9 cellular contexts compared by ENCODE assay signal in the genomic region with DNA sequence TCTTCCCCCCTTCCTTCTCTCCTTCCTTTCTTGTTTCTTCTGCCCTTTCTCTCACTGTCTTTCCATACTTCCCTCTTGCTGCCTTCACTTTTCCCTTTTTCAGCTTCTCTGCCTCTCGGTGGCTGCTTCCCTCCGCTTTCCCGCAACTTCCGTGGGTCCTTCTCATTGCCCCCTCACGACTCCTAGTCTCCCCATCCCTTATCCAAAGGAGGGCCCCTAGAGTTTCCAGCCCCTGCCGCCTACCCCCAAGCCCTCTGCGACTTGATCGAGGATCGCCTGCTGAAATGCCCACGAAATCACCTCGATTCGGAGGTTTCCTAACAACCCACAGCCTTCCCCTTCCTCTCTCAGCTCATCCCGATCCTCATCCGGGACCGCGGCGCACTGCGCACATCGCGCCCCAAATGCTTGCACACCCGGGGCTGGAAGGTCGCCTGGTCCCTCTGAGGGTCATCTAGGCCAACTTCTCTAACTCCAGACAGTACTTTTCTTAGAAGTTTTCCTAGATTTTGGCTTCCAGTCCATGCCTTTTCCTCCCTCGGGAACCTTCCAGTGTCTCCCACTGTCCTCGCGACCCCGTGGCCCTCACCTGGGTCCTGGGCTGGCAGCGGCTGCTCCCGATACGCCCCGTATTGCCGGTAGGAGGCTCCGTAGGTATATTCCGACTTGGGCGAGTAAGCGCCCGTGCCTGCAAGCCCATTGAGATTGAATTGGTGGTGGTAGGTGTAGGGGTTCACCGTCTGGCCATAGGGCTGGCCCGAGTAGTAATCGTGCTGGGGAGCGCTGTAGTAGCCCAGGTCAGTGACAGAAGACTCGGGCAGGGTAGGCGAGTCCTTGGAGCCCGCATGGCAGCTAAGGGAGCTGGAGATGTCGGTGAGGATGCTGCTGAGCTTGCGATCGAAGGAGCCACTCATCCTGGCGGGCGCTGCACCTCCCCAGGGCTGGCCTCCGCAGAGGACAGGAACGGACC. TPM values are rescaled to one million over a fixed set of nuclear protein-coding genes. Genes with fewer than 3 reads are reported as not detected.
A peak's percentile ranks its signal among the peaks of the same experiment; 100 is the strongest.
DNase-seq lines count a peak whose midpoint lies in the region; FAIRE-seq and TF ChIP-seq lines count a peak whose summit lies in the region.
"Had no signal": no experiment of that assay in that cellular context is flagged by ENCODE, and none has a peak within 500 bp of the region (broad histone marks: within the 10 kb centered on the region; RNA-seq: fewer than 3 reads in every experiment).

No MANE protein-coding gene starts in this region.

- TF ChIP-seq CTCF in keratinocyte (optimal IDR thresholded peaks at IDR 0.05 in 1 of 3, IDR thresholded peaks at IDR 0.05 in 1 of 3, conservative IDR thresholded peaks at IDR 0.05 in 1 of 3; ENCODE audit: extremely low read depth in 1 of 3, insufficient read depth in 2 of 3, low read length in 3 of 3) (peak in 2 of 3 experiments; percentile 35 to 36), tibial nerve (IDR thresholded peaks at IDR 0.05) (no peak)

- FAIRE-seq in keratinocyte (lab: Jason Lieb, UNC), result no peak
- FAIRE-seq: islet of Langerhans had no signal

- no peak for DNase-seq in activated naive CD4-positive, alpha-beta T cell treated with Interleukin-2 at 50 U/mL for 16 hours
- DNase-seq in activated T-cell treated with anti-CD3 and anti-CD28 coated beads, Interleukin-2, amount 50 U/mL, for 48 hours, result peak; percentile 49 to 58
- DNase-seq in keratinocyte (ENCODE audit: low read depth, low spot score), result no peak
- no peak for DNase-seq in tibial nerve (ENCODE audit: low spot score in 2 of 2)
- no peak for DNase-seq in GF-D8 (lab: John Stamatoyannopoulos, UW)
- DNase-seq in activated CD4-positive, CD25-positive, alpha-beta regulatory T cell (lab: John Stamatoyannopoulos, UW), result no peak
- DNase-seq in NCI-H446 treated with DMSO at 0.1 percent for 48 hours (lab: John Stamatoyannopoulos, UW), result no peak

- WGBS in tibial nerve, 2 donors, result 5 to 8% methylated on average over 41 to 49 of the region's 50 CpGs

- H3K27me3 ChIP-seq in keratinocyte (ENCODE audit: control insufficient read depth, extremely low read depth, insufficient read depth, low read length) (peaks cover 30% of the 10 kb centered on the region), tibial nerve (peaks cover 0 to 96% of the 10 kb centered on the region in 2 donors)

- no peaks in the 10 kb centered on the region for H3K79me2 ChIP-seq in keratinocyte (ENCODE audit: control insufficient read depth, insufficient read depth, low read length)

- H2AFZ ChIP-seq in keratinocyte (ENCODE audit: control insufficient read depth, low read length), result peak overlapping the region; percentile 74

- H3K4me1 ChIP-seq in keratinocyte (ENCODE audit: control insufficient read depth, extremely low read depth, insufficient read depth, low read length) (peaks cover 37% of the 10 kb centered on the region), tibial nerve (peaks cover 0 to 47% (median 20%) of the 10 kb centered on the region in 4 donors)

- TF ChIP-seq POLR2A in tibial nerve (IDR thresholded peaks at IDR 0.05), result no peak

- H3K4me3 Mint-ChIP-seq in activated naive CD4-positive, alpha-beta T cell treated with anti-CD3 and anti-CD28 coated beads, Interleukin-2, amount 50 U/mL, for 24 hours, result peak overlapping the region; percentile 81

- no peak overlapping the region for H3K27ac ChIP-seq in keratinocyte (ENCODE audit: control insufficient read depth, insufficient read depth, low read length)
- no peak overlapping the region for H3K27ac ChIP-seq in tibial nerve

- no peaks in the 10 kb centered on the region for H3K9me1 ChIP-seq in keratinocyte (ENCODE audit: control insufficient read depth, extremely low read depth, insufficient read depth, low read length)

- TF ChIP-seq EP300 in tibial nerve (IDR thresholded peaks at IDR 0.05), result no peak

- no peak overlapping the region for H3K27ac Mint-ChIP-seq in activated naive CD4-positive, alpha-beta T cell treated with anti-CD3 and anti-CD28 coated beads, Interleukin-2, amount 50 U/mL, for 24 hours

- no peaks in the 10 kb centered on the region for H3K9me3 Mint-ChIP-seq in activated naive CD4-positive, alpha-beta T cell treated with anti-CD3 and anti-CD28 coated beads, Interleukin-2, amount 50 U/mL, for 24 hours

- peak overlapping the region; percentile 52 for H3K9ac ChIP-seq in keratinocyte (ENCODE audit: control insufficient read depth, extremely low read depth, insufficient read depth, low read length)

- H3K4me2 ChIP-seq in keratinocyte (ENCODE audit: control insufficient read depth, extremely low read depth, insufficient read depth, low read depth, low read length), result peak overlapping the region; percentile 92

- H3K4me3 ChIP-seq in keratinocyte (ENCODE audit: control insufficient read depth in 2 of 3, extremely low read depth in 1 of 3, insufficient read depth in 2 of 3, low read depth in 1 of 3, low read length in 3 of 3), result peak overlapping the region; percentile 48 to 71 (median 63)
- peak overlapping the region; percentile 18 to 48 (median 24) for H3K4me3 ChIP-seq in tibial nerve

- no peaks in the 10 kb centered on the region for H3K36me3 Mint-ChIP-seq in activated naive CD4-positive, alpha-beta T cell treated with anti-CD3 and anti-CD28 coated beads, Interleukin-2, amount 50 U/mL, for 24 hours

- dilution Hi-C loops in keratinocyte (cut with MboI; ENCODE audit: extremely low pct_ligation_motif_present, low sequenced_read_pairs), result loop anchor here (10.0 kb wide), 1 partner anchor 110 kb away; no protein-coding TSS in a partner anchor

- H3K9me3 ChIP-seq in keratinocyte (ENCODE audit: control insufficient read depth, low read depth, low read length), result no peaks in the 10 kb centered on the region
- H3K9me3 ChIP-seq in tibial nerve, result no peaks in the 10 kb centered on the region

- H3K36me3 ChIP-seq in keratinocyte (ENCODE audit: control insufficient read depth in 2 of 2, extremely low read depth in 1 of 2, insufficient read depth in 2 of 2, low read length in 2 of 2) (peaks cover 0 to 2% of the 10 kb centered on the region in 2 experiments), tibial nerve (no peaks in the 10 kb centered on the region)

- H4K20me1 ChIP-seq in keratinocyte (ENCODE audit: control insufficient read depth, extremely low read depth, insufficient read depth, low read length), result no peaks in the 10 kb centered on the region

- peaks cover 32% of the 10 kb centered on the region for H3K4me1 Mint-ChIP-seq in activated naive CD4-positive, alpha-beta T cell treated with anti-CD3 and anti-CD28 coated beads, Interleukin-2, amount 50 U/mL, for 24 hours

- peaks cover 54% of the 10 kb centered on the region for H3K27me3 Mint-ChIP-seq in activated naive CD4-positive, alpha-beta T cell treated with anti-CD3 and anti-CD28 coated beads, Interleukin-2, amount 50 U/mL, for 24 hours

RNA-seq across cellular contexts. Expression of a gene that starts 0.7 kb away (rescaled TPM):
- polyA plus RNA-seq in keratinocyte, result 0.62 to 0.81 TPM (median 0.72 TPM) in 3 replicates
- polyA plus RNA-seq in keratinocyte (2011; ENCODE audit: low read depth), result 8.7 TPM
- 0.97 and 1.3 TPM in 2 replicates for polyA plus RNA-seq in keratinocyte (2011; cell fraction: cytosol; rRNA removed)
- polyA plus RNA-seq in keratinocyte (2011; cell fraction: nucleus; rRNA removed), result 2.3 and 3.3 TPM in 2 replicates
- polyA plus RNA-seq in keratinocyte (2012; ENCODE audit: low replicate concordance), result 1.6 and 17.5 TPM in 2 replicates
- polyA minus RNA-seq in keratinocyte, result 0.64 to 1.8 TPM (median 1.0 TPM) in 3 replicates
- 2.1 TPM for polyA minus RNA-seq in keratinocyte (2011; cell fraction: cytosol; rRNA and poly(A)+ RNA removed)
- polyA minus RNA-seq in keratinocyte (2011; cell fraction: nucleus; rRNA and poly(A)+ RNA removed), result 1.1 and 1.3 TPM in 2 replicates
- under 1 TPM in 1 of 4 donors, not detected in 3; 0.30 TPM for total RNA-seq in tibial nerve

RNA-seq across cellular contexts. Expression of a gene that starts 25.4 kb away (rescaled TPM):
- 0.10 to 0.22 TPM (median 0.18 TPM) in 3 replicates for polyA plus RNA-seq in keratinocyte
- polyA plus RNA-seq in keratinocyte (2011; ENCODE audit: low read depth), result 0.42 TPM
- polyA plus RNA-seq in keratinocyte (2011; cell fraction: cytosol; rRNA removed), result 0.31 and 0.34 TPM in 2 replicates
- 0.32 and 0.77 TPM in 2 replicates for polyA plus RNA-seq in keratinocyte (2011; cell fraction: nucleus; rRNA removed)
- 0.30 and 0.49 TPM in 2 replicates for polyA plus RNA-seq in keratinocyte (2012; ENCODE audit: low replicate concordance)
- 0.10 to 1.4 TPM (median 0.23 TPM) in 3 replicates for polyA minus RNA-seq in keratinocyte
- 1.7 TPM for polyA minus RNA-seq in keratinocyte (2011; cell fraction: cytosol; rRNA and poly(A)+ RNA removed)
- 0.62 TPM in 1 of 2 replicates, not detected in the other for polyA minus RNA-seq in keratinocyte (2011; cell fraction: nucleus; rRNA and poly(A)+ RNA removed)
- not detected for total RNA-seq in tibial nerve

Comparison
In these comparisons a context has a peak if more than half of its experiments do, and no peak if none do; other contexts are left out.
1. DNase-seq: peak in activated T-cell treated with anti-CD3 and anti-CD28 coated beads, Interleukin-2, amount 50 U/mL, for 48 hours (2 of 2); none in activated naive CD4-positive, alpha-beta T cell treated with Interleukin-2 at 50 U/mL for 16 hours (single experiment), keratinocyte (single experiment), tibial nerve (0 of 2), GF-D8 (single experiment), activated CD4-positive, CD25-positive, alpha-beta regulatory T cell (0 of 4) and NCI-H446 treated with DMSO at 0.1 percent for 48 hours (single experiment).
2. CTCF ChIP-seq: peak in keratinocyte (2 of 3); none in tibial nerve (0 of 5).